19 cellular contexts compared by ENCODE assay signal in genomic region chr9:93672622-93673270, GRCh38.
DNase-seq lines count a peak whose midpoint lies in the region; ATAC-seq, FAIRE-seq and TF ChIP-seq lines count a peak whose summit lies in the region.
"Had no signal": no experiment of that assay in that cellular context is flagged by ENCODE, and none has a peak within 500 bp of the region (broad histone marks: within the 10 kb centered on the region; RNA-seq: fewer than 3 reads in every experiment).

No MANE protein-coding gene starts in this region.

- BruUV-seq in K562 (replicated peaks; lab: Mats Ljungman, UMichigan), result no TSS peak

- H3K9me3 ChIP-seq in K562 (replicated peaks; ENCODE audit: control insufficient read depth, insufficient read depth, low read depth, low read length), result no peaks in the 10 kb centered on the region
- H3K9me3 ChIP-seq: prostate gland had no signal

- H3K36me3 ChIP-seq in K562 (ENCODE audit: control insufficient read depth, insufficient read depth, low read length), result peaks cover 14% of the 10 kb centered on the region; the same call in 1 of the 3 replicates
- H3K36me3 ChIP-seq: prostate gland had no signal

- ATAC-seq in activated T-cell treated with anti-CD3 and anti-CD28 coated beads, Interleukin-2, amount 50 U/mL, for 4 hours, result no peak
- ATAC-seq in K562 (no peak), omental fat pad (ENCODE audit: low FRiP score) (no peak), GM18909 (IDR thresholded peaks at IDR 0.05; ENCODE audit: poor library complexity, unreplicated experiment) (no peak)
- ATAC-seq: esophagus mucosa; naive thymus-derived CD8-positive, alpha-beta T cell had no signal

- H4K20me1 ChIP-seq in K562 (replicated peaks; ENCODE audit: control insufficient read depth, insufficient read depth, low read length), result peaks cover 13% of the 10 kb centered on the region

- TF ChIP-seq POLR2A in GM12891 (IDR thresholded peaks at IDR 0.05; ENCODE audit: low read depth, low read length) (no peak), K562 (conservative IDR thresholded peaks at IDR 0.05) (no peak)

- H3K27me3 Mint-ChIP-seq in activated T-cell treated with anti-CD3 and anti-CD28 coated beads, Interleukin-2, amount 50 U/mL, for 24 hours, result no peaks in the 10 kb centered on the region
- H3K27me3 Mint-ChIP-seq in activated T-cell treated with anti-CD3 and anti-CD28 coated beads, Interleukin-2, amount 50 U/mL, for 4 hours (ENCODE audit: low read depth), result no peaks in the 10 kb centered on the region
- H3K27me3 Mint-ChIP-seq: activated naive CD8-positive, alpha-beta T cell; brain; naive thymus-derived CD8-positive, alpha-beta T cell; type B pancreatic cell had no signal

- intact Hi-C loops in K562 (cut with micrococcal nuclease), result no loop called here

- H3K4me1 ChIP-seq in K562 (replicated peaks in 1 of 2; ENCODE audit: control insufficient read depth in 2 of 2, insufficient read depth in 2 of 2, low read length in 2 of 2), result peaks cover 7 to 21% of the 10 kb centered on the region in 2 experiments; a peak in 4 of 5 replicates
- H3K4me1 ChIP-seq: prostate gland had no signal

- H3K4me3 Mint-ChIP-seq in activated T-cell treated with anti-CD3 and anti-CD28 coated beads, Interleukin-2, amount 50 U/mL, for 24 hours, result no peak overlapping the region
- H3K4me3 Mint-ChIP-seq in activated T-cell treated with anti-CD3 and anti-CD28 coated beads, Interleukin-2, amount 50 U/mL, for 4 hours, result no peak overlapping the region
- H3K4me3 Mint-ChIP-seq: activated naive CD8-positive, alpha-beta T cell; brain; naive thymus-derived CD8-positive, alpha-beta T cell; T-helper 1 cell treated with Interleukin-12 subunit alpha and Interleukin-12 subunit beta and Interleukin-4 antibody, amounts not matched to agents 30 μg/mL and 1 μg/mL, for 36 hours; type B pancreatic cell had no signal

- no peaks in the 10 kb centered on the region for H3K9me1 ChIP-seq in K562 (ENCODE audit: control insufficient read depth, insufficient read depth, low read length)

- no peaks in the 10 kb centered on the region for H3K79me2 ChIP-seq in K562 (ENCODE audit: control insufficient read depth, insufficient read depth, low read length)

- H3K9me3 Mint-ChIP-seq in activated T-cell treated with anti-CD3 and anti-CD28 coated beads, Interleukin-2, amount 50 U/mL, for 24 hours, result no peaks in the 10 kb centered on the region
- no peaks in the 10 kb centered on the region for H3K9me3 Mint-ChIP-seq in activated T-cell treated with anti-CD3 and anti-CD28 coated beads, Interleukin-2, amount 50 U/mL, for 4 hours
- H3K9me3 Mint-ChIP-seq: brain; naive thymus-derived CD8-positive, alpha-beta T cell; T-helper 1 cell treated with Interleukin-12 subunit alpha and Interleukin-12 subunit beta and Interleukin-4 antibody, amounts not matched to agents 30 μg/mL and 1 μg/mL, for 36 hours; type B pancreatic cell had no signal

- no peaks in the 10 kb centered on the region for H3K4me1 Mint-ChIP-seq in activated T-cell treated with anti-CD3 and anti-CD28 coated beads, Interleukin-2, amount 50 U/mL, for 24 hours (ENCODE audit: low read depth)
- H3K4me1 Mint-ChIP-seq in activated T-cell treated with anti-CD3 and anti-CD28 coated beads, Interleukin-2, amount 50 U/mL, for 4 hours (ENCODE audit: low read depth), result no peaks in the 10 kb centered on the region

- in situ Hi-C loops in K562 (cut with MboI), result no loop called here

- TF ChIP-seq EP300 in K562 (IDR thresholded peaks at IDR 0.05; ENCODE audit: low read length), result no peak

- POLR2A ChIA-PET in K562 (lab: Yijun Ruan, JAX), result no interaction called here

- 73% methylated on average over 6 of the region's 7 CpGs for WGBS in K562 (ENCODE audit: insufficient coverage, low coverage, missing lambda C conversion rate)

- FAIRE-seq in GM12891 (lab: Jason Lieb, UNC) (peak; percentile 58), K562 (lab: Jason Lieb, UNC) (no peak)

- no peak overlapping the region for H3K9ac ChIP-seq in K562 (ENCODE audit: insufficient read depth in 1 of 2, low read depth in 2 of 2, low read length in 2 of 2)

- H3K27ac Mint-ChIP-seq in activated T-cell treated with anti-CD3 and anti-CD28 coated beads, Interleukin-2, amount 50 U/mL, for 24 hours, result no peak overlapping the region
- H3K27ac Mint-ChIP-seq: activated naive CD8-positive, alpha-beta T cell; brain; T-helper 1 cell treated with Interleukin-12 subunit alpha and Interleukin-12 subunit beta and Interleukin-4 antibody, amounts not matched to agents 30 μg/mL and 1 μg/mL, for 36 hours; type B pancreatic cell had no signal

- CTCF ChIA-PET in K562 (lab: Yijun Ruan, JAX; ENCODE audit: low intra/inter-chr PET ratio), result no interaction called here

- peaks cover 56% of the 10 kb centered on the region for H3K36me3 Mint-ChIP-seq in activated T-cell treated with anti-CD3 and anti-CD28 coated beads, Interleukin-2, amount 50 U/mL, for 24 hours (ENCODE audit: low read depth)
- peaks cover 18% of the 10 kb centered on the region for H3K36me3 Mint-ChIP-seq in activated T-cell treated with anti-CD3 and anti-CD28 coated beads, Interleukin-2, amount 50 U/mL, for 4 hours (ENCODE audit: insufficient read depth)
- H3K36me3 Mint-ChIP-seq: activated naive CD8-positive, alpha-beta T cell; type B pancreatic cell had no signal

- TF ChIP-seq CTCF in K562 (IDR thresholded peaks at IDR 0.05 in 2 of 3, conservative IDR thresholded peaks at IDR 0.05 in 1 of 3; ENCODE audit: insufficient read depth in 2 of 3, low read depth in 1 of 3, low read length in 3 of 3) (no peak), omental fat pad (IDR thresholded peaks at IDR 0.05) (no peak)

- no peak overlapping the region for H3K4me2 ChIP-seq in K562 (ENCODE audit: insufficient read depth, low read length)

- DNase-seq in activated T-cell treated with anti-CD3 and anti-CD28 coated beads, Interleukin-2, amount 50 U/mL, for 24 hours, result peak; percentile 26
- DNase-seq in activated T-cell treated with anti-CD3 and anti-CD28 coated beads, Interleukin-2, amount 50 U/mL, for 4 hours, result no peak
- DNase-seq in GM12891 (ENCODE audit: insufficient read length, low spot score) (no peak), K562 (ENCODE audit: extremely low read depth in 1 of 4, low spot score in 3 of 4) (no peak), omental fat pad (ENCODE audit: low spot score) (peak; percentile 11), NCI-H2196 treated with DMSO at 0.1 percent for 48 hours (lab: John Stamatoyannopoulos, UW; ENCODE audit: unreplicated experiment) (no peak), Kasumi-1 (lab: John Stamatoyannopoulos, UW) (no peak)
- DNase-seq: NCI-H2227 treated with DMSO at 0.1 percent for 48 hours; stimulated activated naive CD4-positive, alpha-beta T cell treated with Interleukin-2 at 50 U/mL for 16 hours had no signal

- H3K4me3 ChIP-seq in K562, result no peak overlapping the region
- H3K4me3 ChIP-seq: lung, prostate gland had no signal

- H2AFZ ChIP-seq in K562 (ENCODE audit: low read depth, low read length), result no peak overlapping the region

- H3K27ac ChIP-seq in K562 (ENCODE audit: extremely low read depth, low read depth, low read length), result no peak overlapping the region
- H3K27ac ChIP-seq: C4-2B, prostate gland had no signal

- no peaks in the 10 kb centered on the region for H3K27me3 ChIP-seq in K562 (ENCODE audit: control insufficient read depth in 2 of 2, insufficient read depth in 2 of 2, low read length in 2 of 2)

- no peak for TF ChIP-seq RAD21 in K562 (CRISPR knock-in tag; conservative IDR thresholded peaks at IDR 0.05 in 1 of 2, IDR thresholded peaks at IDR 0.05 in 1 of 2)

TF ChIP-seq in GM12891, 5 proteins besides CTCF, POLR2A, EP300 and RAD21:
- no peak for TF ChIP-seq TAF1 (IDR thresholded peaks at IDR 0.05; ENCODE audit: low read depth, low read length)
- TF ChIP-seq PAX5 (IDR thresholded peaks at IDR 0.05; ENCODE audit: insufficient read depth, low read length, severe bottlenecking), result no peak
- no peak for TF ChIP-seq POLR2AphosphoS5 (IDR thresholded peaks at IDR 0.05; ENCODE audit: low read depth, low read length)
- no peak for TF ChIP-seq SPI1 (IDR thresholded peaks at IDR 0.05; ENCODE audit: low read depth, low read length)
- no peak for TF ChIP-seq POU2F2 (IDR thresholded peaks at IDR 0.05; ENCODE audit: low read depth, low read length)

TF ChIP-seq in K562, 482 proteins besides CTCF, POLR2A, EP300 and RAD21:
- TF ChIP-seq NR4A1 (CRISPR knock-in tag; IDR thresholded peaks at IDR 0.05) (no peak), NR4A1 (tag; IDR thresholded peaks at IDR 0.05) (no peak), ZEB2 (IDR thresholded peaks at IDR 0.05) (peak; percentile 75)

Comparison
In these comparisons a context has a peak if more than half of its experiments do, and no peak if none do; other contexts are left out.
1. DNase-seq: peak in activated T-cell treated with anti-CD3 and anti-CD28 coated beads, Interleukin-2, amount 50 U/mL, for 24 hours (single experiment) and omental fat pad (single experiment); none in activated T-cell treated with anti-CD3 and anti-CD28 coated beads, Interleukin-2, amount 50 U/mL, for 4 hours (single experiment), GM12891 (single experiment), K562 (0 of 4), NCI-H2196 treated with DMSO at 0.1 percent for 48 hours (single experiment) and Kasumi-1 (0 of 2).